In genomic region chr15:74206801-74207281, GRCh38 we compare ENCODE assay signal across 22 cellular contexts. TPM values are rescaled to one million over a fixed set of nuclear protein-coding genes. Genes with fewer than 3 reads are reported as not detected.
DNase-seq lines count a peak whose midpoint lies in the region; ATAC-seq, FAIRE-seq and TF ChIP-seq lines count a peak whose summit lies in the region.
"Had no signal": no experiment of that assay in that cellular context is flagged by ENCODE, and none has a peak within 500 bp of the region (broad histone marks: within the 10 kb centered on the region; RNA-seq: fewer than 3 reads in every experiment).

No MANE protein-coding gene starts in this region.

- H3K9ac ChIP-seq in astrocyte (ENCODE audit: low read length): no peak overlapping the region

- no peaks in the 10 kb centered on the region for H4K20me1 ChIP-seq in astrocyte (ENCODE audit: insufficient read depth, low read length)

- H3K27me3 ChIP-seq in right atrium auricular region: no peaks in the 10 kb centered on the region
- H3K27me3 ChIP-seq in astrocyte (ENCODE audit: insufficient read depth, low read length): no peaks in the 10 kb centered on the region
- no peaks in the 10 kb centered on the region for H3K27me3 ChIP-seq in thyroid gland
- H3K27me3 ChIP-seq: tibial artery had no signal

- intact Hi-C loops in Right ventricle myocardium inferior (cut with DNase I) (no loop called here), thyroid gland (cut with DNase I) (no loop called here)

- peak overlapping the region; percentile 6 for H3K4me2 ChIP-seq in astrocyte (ENCODE audit: low read length)

- WGBS in thyroid gland, 2 donors: 19 to 22% methylated on average over 4 to 6 of the region's 6 CpGs

- peak; percentile 0 for DNase-seq in Right ventricle myocardium inferior (ENCODE audit: missing footprints)
- DNase-seq in right atrium auricular region (ENCODE audit: low spot score): no peak
- DNase-seq in astrocyte (ENCODE audit: low read depth): peak; percentile 79
- DNase-seq in kidney glomerular epithelial cell (lab: John Stamatoyannopoulos, UW): peak; percentile 65
- DNase-seq in thyroid gland: peak; percentile 85 to 87
- DNase-seq: activated B cell treated with CpG ODN at 0.5 μM for 24 hours; activated naive CD8-positive, alpha-beta T cell treated with anti-CD3 and anti-CD28 coated beads, Interleukin-2, amount 10 ng/mL, durations not matched to agents 7 days and 5 days; central memory CD4-positive, alpha-beta T cell; DMS79; GOT3; NCI-H187; stimulated activated CD4-positive, alpha-beta T cell treated with anti-CD3 and anti-CD28 coated beads, Interleukin-15, amount 100 ng/mL, for 24 hours; stimulated activated naive CD4-positive, alpha-beta T cell; T-helper 17 cell; tibial artery had no signal

- peak overlapping the region; percentile 59 for H3K27ac Mint-ChIP-seq in astrocyte (ENCODE audit: unreplicated experiment)
- H3K27ac Mint-ChIP-seq: activated B cell treated with CpG ODN at 0.5 μM for 24 hours; activated naive CD8-positive, alpha-beta T cell treated with anti-CD3 and anti-CD28 coated beads, Interleukin-2, amount 10 ng/mL, durations not matched to agents 7 days and 5 days; natural killer cell treated with Interleukin-12 subunit alpha and Interleukin-12 subunit beta and Interleukin-15 and Interleukin-18, amount 100 ng/mL, for 72 hours; T-helper 17 cell had no signal

- peaks cover 38% of the 10 kb centered on the region for H3K4me1 Mint-ChIP-seq in astrocyte (ENCODE audit: low read depth, unreplicated experiment)
- H3K4me1 Mint-ChIP-seq: activated B cell treated with CpG ODN at 0.5 μM for 24 hours had no signal

- FAIRE-seq in astrocyte (lab: Jason Lieb, UNC): no peak
- FAIRE-seq: keratinocyte had no signal

- ATAC-seq in Right ventricle myocardium inferior (no peak), GM21737 (IDR thresholded peaks at IDR 0.05; ENCODE audit: unreplicated experiment) (no peak), HG03460 (IDR thresholded peaks at IDR 0.05; ENCODE audit: unreplicated experiment) (no peak), GM19023 (IDR thresholded peaks at IDR 0.05; ENCODE audit: unreplicated experiment) (no peak)
- ATAC-seq: T-helper 17 cell had no signal

- peaks cover 2% of the 10 kb centered on the region for H3K9me3 Mint-ChIP-seq in astrocyte (ENCODE audit: unreplicated experiment)
- H3K9me3 Mint-ChIP-seq: activated naive CD8-positive, alpha-beta T cell treated with anti-CD3 and anti-CD28 coated beads, Interleukin-2, amount 10 ng/mL, durations not matched to agents 7 days and 5 days; natural killer cell treated with Interleukin-12 subunit alpha and Interleukin-12 subunit beta and Interleukin-15 and Interleukin-18, amount 100 ng/mL, for 72 hours had no signal

- H3K36me3 Mint-ChIP-seq in astrocyte (ENCODE audit: low read depth, unreplicated experiment): peaks cover 3% of the 10 kb centered on the region
- H3K36me3 Mint-ChIP-seq: activated naive CD8-positive, alpha-beta T cell treated with anti-CD3 and anti-CD28 coated beads, Interleukin-2, amount 10 ng/mL, durations not matched to agents 7 days and 5 days; natural killer cell treated with Interleukin-12 subunit alpha and Interleukin-12 subunit beta and Interleukin-15 and Interleukin-18, amount 100 ng/mL, for 72 hours had no signal

- H3K9me3 ChIP-seq in right atrium auricular region (no peaks in the 10 kb centered on the region), astrocyte (ENCODE audit: insufficient read depth, low read depth, low read length) (no peaks in the 10 kb centered on the region), thyroid gland (no peaks in the 10 kb centered on the region)
- H3K9me3 ChIP-seq: tibial artery had no signal

- H3K4me3 ChIP-seq in right atrium auricular region (no peak overlapping the region), astrocyte (ENCODE audit: insufficient read depth, low read depth, low read length) (no peak overlapping the region), thyroid gland (replicated peaks in 1 of 3) (no peak overlapping the region)
- H3K4me3 ChIP-seq: tibial artery had no signal

- H3K27ac ChIP-seq in right atrium auricular region: no peak overlapping the region
- H3K27ac ChIP-seq in astrocyte (ENCODE audit: low read depth, low read length): no peak overlapping the region
- peak overlapping the region; percentile 75 to 84 (median 79) for H3K27ac ChIP-seq in thyroid gland
- H3K27ac ChIP-seq: tibial artery had no signal

- TF ChIP-seq POLR2A in thyroid gland (IDR thresholded peaks at IDR 0.05): no peak

- H3K4me3 Mint-ChIP-seq in astrocyte (ENCODE audit: unreplicated experiment): no peak overlapping the region
- H3K4me3 Mint-ChIP-seq: activated B cell treated with CpG ODN at 0.5 μM for 24 hours; activated naive CD8-positive, alpha-beta T cell treated with anti-CD3 and anti-CD28 coated beads, Interleukin-2, amount 10 ng/mL, durations not matched to agents 7 days and 5 days; natural killer cell treated with Interleukin-12 subunit alpha and Interleukin-12 subunit beta and Interleukin-15 and Interleukin-18, amount 100 ng/mL, for 72 hours; T-helper 17 cell had no signal

- H3K4me1 ChIP-seq in right atrium auricular region: peaks cover 0 to 41% of the 10 kb centered on the region in 2 donors
- peaks cover 71% of the 10 kb centered on the region for H3K4me1 ChIP-seq in astrocyte (ENCODE audit: insufficient read depth, low read length)
- H3K4me1 ChIP-seq in thyroid gland: peaks cover 19 to 44% of the 10 kb centered on the region in 2 donors

- TF ChIP-seq CTCF in right atrium auricular region (IDR thresholded peaks at IDR 0.05) (no peak), astrocyte (IDR thresholded peaks at IDR 0.05; ENCODE audit: insufficient read depth, low read depth, low read length) (no peak), thyroid gland (IDR thresholded peaks at IDR 0.05) (no peak)

- no peak overlapping the region for H2AFZ ChIP-seq in astrocyte (ENCODE audit: low read depth, low read length)

- H3K79me2 ChIP-seq in astrocyte (ENCODE audit: insufficient read depth, low read length): no peaks in the 10 kb centered on the region

- H3K36me3 ChIP-seq in right atrium auricular region (no peaks in the 10 kb centered on the region), astrocyte (ENCODE audit: insufficient read depth, low read length) (no peaks in the 10 kb centered on the region), thyroid gland (no peaks in the 10 kb centered on the region)
- H3K36me3 ChIP-seq: tibial artery had no signal

- H3K27me3 Mint-ChIP-seq in astrocyte (ENCODE audit: low read depth, unreplicated experiment): peaks cover 28% of the 10 kb centered on the region

RNA-seq across cellular contexts. Expression of gene STRA6, which starts 4.3 kb away (rescaled TPM):
- total RNA-seq in Right ventricle myocardium inferior (not detected), right atrium auricular region (under 1 TPM; 0.22 to 0.55 TPM), astrocyte (7.2 and 13.7 TPM in 2 replicates), thyroid gland (not detected)
- total RNA-seq: activated B cell treated with CpG ODN at 0.5 μM for 24 hours; activated naive CD8-positive, alpha-beta T cell treated with anti-CD3 and anti-CD28 coated beads, Interleukin-2, amount 10 ng/mL, durations not matched to agents 7 days and 5 days; mesenteric fat pad; natural killer cell treated with Interleukin-12 subunit alpha and Interleukin-12 subunit beta and Interleukin-15 and Interleukin-18, amount 100 ng/mL, for 72 hours; T-helper 17 cell had no signal

RNA-seq across cellular contexts. Expression of gene CCDC33, which starts 29.3 kb away (rescaled TPM):
- not detected for total RNA-seq in Right ventricle myocardium inferior
- not detected for total RNA-seq in right atrium auricular region
- 0.41 and 0.96 TPM in 2 replicates for total RNA-seq in astrocyte
- under 1 TPM in 1 of 4 donors, not detected in 3; 0.13 TPM for total RNA-seq in thyroid gland
- total RNA-seq: A172; activated B cell treated with CpG ODN at 0.5 μM for 24 hours; mesenteric fat pad; natural killer cell treated with Interleukin-12 subunit alpha and Interleukin-12 subunit beta and Interleukin-15 and Interleukin-18, amount 100 ng/mL, for 72 hours; T-helper 17 cell had no signal

RNA-seq across cellular contexts. Expression of gene ISLR, which starts 33.3 kb away (rescaled TPM):
- total RNA-seq in Right ventricle myocardium inferior (13.8 TPM), right atrium auricular region (10 to 100 TPM; 51.9 to 59.9 TPM), astrocyte (1.6 and 3.6 TPM in 2 replicates), thyroid gland (100 to 1,000 TPM in 2 of 4 donors, 10 to 100 TPM in 2; 90.8 to 151 (median 97.7) TPM)
- total RNA-seq: activated B cell treated with CpG ODN at 0.5 μM for 24 hours; activated naive CD8-positive, alpha-beta T cell treated with anti-CD3 and anti-CD28 coated beads, Interleukin-2, amount 10 ng/mL, durations not matched to agents 7 days and 5 days; natural killer cell treated with Interleukin-12 subunit alpha and Interleukin-12 subunit beta and Interleukin-15 and Interleukin-18, amount 100 ng/mL, for 72 hours; T-helper 17 cell had no signal

Comparison
In these comparisons a context has a peak if more than half of its experiments do, and no peak if none do; other contexts are left out.
1. H3K27ac ChIP-seq: peak in thyroid gland (3 of 3); none in right atrium auricular region (0 of 2) and astrocyte (single experiment).